Comparison of ENCODE assay signal across 6 cellular contexts in the genomic region with DNA sequence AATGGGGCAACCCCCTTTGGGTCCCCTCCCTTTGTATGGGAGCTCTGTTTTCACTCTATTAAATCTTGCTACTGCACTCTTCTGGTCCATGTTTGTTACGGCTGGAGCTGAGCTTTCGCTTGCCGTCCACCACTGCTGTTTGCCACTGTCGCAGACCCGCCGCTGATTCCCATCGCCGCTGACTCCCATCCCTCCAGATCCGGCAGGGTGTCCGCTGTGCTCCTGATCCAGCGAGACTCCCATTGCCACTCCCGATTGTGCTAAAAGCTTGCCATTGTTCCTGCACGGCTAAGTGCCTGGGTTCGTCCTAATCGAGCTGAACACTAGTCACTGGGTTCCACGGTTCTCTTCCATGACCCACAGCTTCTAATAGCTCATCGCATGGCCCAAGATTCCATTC.
DNase-seq lines count a peak whose midpoint lies in the region; ATAC-seq and TF ChIP-seq lines count a peak whose summit lies in the region.
"Not testable (repeated sequence)": the region's sequence is repeated elsewhere in the genome, so short reads cannot be mapped to it uniquely, and the experiment has no call there.

No MANE protein-coding gene starts in this region.

- DNase-seq in H9; endothelial cell (ENCODE audit: low spot score); neural crest cell (ENCODE audit: low read depth, low spot score): not testable (repeated sequence)

- H2BK120ac ChIP-seq in H9 (ENCODE audit: low read depth, low read length, poor library complexity, severe bottlenecking) = not testable (repeated sequence)

- peaks cover 3 to 13% (median 8%) of the 10 kb centered on the region in 3 experiments; a peak in 4 of 7 replicates for H3K36me3 Mint-ChIP-seq in H9 (ENCODE audit: insufficient read depth in 1 of 3, low read depth in 3 of 3)
- H3K36me3 Mint-ChIP-seq in activated T-helper 17 cell treated with anti-CD3 and anti-CD28 coated beads, Interleukin-2, amount 50 U/mL, for 72 hours (ENCODE audit: low read depth); endothelial cell (ENCODE audit: low read depth, unreplicated experiment); neural crest cell (ENCODE audit: low read depth): not testable (repeated sequence)
- peaks cover 25% of the 10 kb centered on the region for H3K36me3 Mint-ChIP-seq in brain

- not testable (repeated sequence) for H3T11ph ChIP-seq in H9 (ENCODE audit: low read length)

- H2BK20ac ChIP-seq in H9 (ENCODE audit: low read depth, low read length, poor library complexity, severe bottlenecking) = not testable (repeated sequence)

- H3K9me3 ChIP-seq in H9 (ENCODE audit: control insufficient read depth, low read depth, low read length) = not testable (repeated sequence)

- not testable (repeated sequence) for H4K8ac ChIP-seq in H9 (replicated peaks; ENCODE audit: insufficient read length, low read depth, low read length)

- H2BK15ac ChIP-seq in H9 (ENCODE audit: low read depth, low read length) = not testable (repeated sequence)

- TF ChIP-seq CTCF in H9 (conservative IDR thresholded peaks at IDR 0.05); VCaP (conservative IDR thresholded peaks at IDR 0.05); brain (conservative IDR thresholded peaks at IDR 0.05); endothelial cell (IDR thresholded peaks at IDR 0.05; ENCODE audit: unreplicated experiment); neural crest cell (conservative IDR thresholded peaks at IDR 0.05): not testable (repeated sequence)

- ATAC-seq in activated T-helper 17 cell treated with anti-CD3 and anti-CD28 coated beads, Interleukin-2, amount 50 U/mL, for 72 hours (replicated peaks) = not testable (repeated sequence)

- H3K79me2 ChIP-seq in H9 (ENCODE audit: insufficient read depth, low read length) = not testable (repeated sequence)

- H3K27me3 ChIP-seq in H9 (ENCODE audit: insufficient read depth, low read length) = not testable (repeated sequence)

- not testable (repeated sequence) for H3K4ac ChIP-seq in H9 (ENCODE audit: low read depth, low read length)

- not testable (repeated sequence) for H3K23ac ChIP-seq in H9 (ENCODE audit: insufficient read length, low read depth, low read length)

- H3K4me1 Mint-ChIP-seq in H9 = peaks cover 30 to 35% of the 10 kb centered on the region in 2 experiments
- H3K4me1 Mint-ChIP-seq in activated T-helper 17 cell treated with anti-CD3 and anti-CD28 coated beads, Interleukin-2, amount 50 U/mL, for 72 hours = not testable (repeated sequence)
- peaks cover 54% of the 10 kb centered on the region for H3K4me1 Mint-ChIP-seq in brain
- peaks cover 33% of the 10 kb centered on the region for H3K4me1 Mint-ChIP-seq in endothelial cell (ENCODE audit: unreplicated experiment)
- peaks cover 42% of the 10 kb centered on the region for H3K4me1 Mint-ChIP-seq in neural crest cell

- H3K4me1 ChIP-seq in H9 (ENCODE audit: insufficient read depth, low read length) = not testable (repeated sequence)

- H3K27me3 Mint-ChIP-seq in H9 (ENCODE audit: low read depth); activated T-helper 17 cell treated with anti-CD3 and anti-CD28 coated beads, Interleukin-2, amount 50 U/mL, for 72 hours; brain; endothelial cell (ENCODE audit: unreplicated experiment); neural crest cell (ENCODE audit: low read depth): not testable (repeated sequence)

- not testable (repeated sequence) for H3K9ac ChIP-seq in H9 (ENCODE audit: extremely low read depth, insufficient read length, low read length)

- H3K4me2 ChIP-seq in H9 (ENCODE audit: insufficient read depth, insufficient read length, low read length) = not testable (repeated sequence)

- not testable (repeated sequence) for H4K91ac ChIP-seq in H9 (ENCODE audit: insufficient read length, low read depth, low read length)

- H3K23me2 ChIP-seq in H9 (ENCODE audit: insufficient read length, low read depth, low read length, poor library complexity, severe bottlenecking) = not testable (repeated sequence)

- not testable (repeated sequence) for H4K20me1 ChIP-seq in H9 (ENCODE audit: control insufficient read depth, insufficient read depth, insufficient read length)

- not testable (repeated sequence) for H3K27ac ChIP-seq in H9 (ENCODE audit: insufficient read length, low read depth, low read length)
- H3K27ac ChIP-seq in VCaP = peak overlapping the region; percentile 99

- H2BK5ac ChIP-seq in H9 (ENCODE audit: insufficient read length, low read length) = not testable (repeated sequence)

- WGBS in H9 (ENCODE audit: extremely low coverage, insufficient read length, low lambda C conversion rate) = no CpG with 5 or more reads among the region's 17 CpGs

- not testable (repeated sequence) for H3K56ac ChIP-seq in H9 (ENCODE audit: insufficient read length, low read depth, low read length)

- H3K4me3 Mint-ChIP-seq in H9; activated T-helper 17 cell treated with anti-CD3 and anti-CD28 coated beads, Interleukin-2, amount 50 U/mL, for 72 hours; brain; neural crest cell: not testable (repeated sequence)
- H3K4me3 Mint-ChIP-seq in endothelial cell (ENCODE audit: unreplicated experiment) = peak overlapping the region; percentile 7

- H3K14ac ChIP-seq in H9 (ENCODE audit: insufficient read depth, low read length) = not testable (repeated sequence)

- H2AK5ac ChIP-seq in H9 (ENCODE audit: insufficient read length, low read length) = not testable (repeated sequence)

- H2BK12ac ChIP-seq in H9 (ENCODE audit: insufficient read length, low read depth, low read length) = not testable (repeated sequence)

- not testable (repeated sequence) for H3K9me3 Mint-ChIP-seq in H9; activated T-helper 17 cell treated with anti-CD3 and anti-CD28 coated beads, Interleukin-2, amount 50 U/mL, for 72 hours; brain; endothelial cell (ENCODE audit: unreplicated experiment); neural crest cell

- H4K5ac ChIP-seq in H9 (ENCODE audit: insufficient read length, low read depth, low read length) = not testable (repeated sequence)

- H3K27ac Mint-ChIP-seq in H9 (peak overlapping the region in 2 of 3 experiments; percentile 6 to 62; a peak in 4 of 7 replicates), brain (peak overlapping the region in 3 of 5 experiments; percentile 19 to 49 (median 29)), neural crest cell (ENCODE audit: unreplicated experiment) (peak overlapping the region; percentile 87)
- H3K27ac Mint-ChIP-seq in activated T-helper 17 cell treated with anti-CD3 and anti-CD28 coated beads, Interleukin-2, amount 50 U/mL, for 72 hours = peak overlapping the region; percentile 13
- H3K27ac Mint-ChIP-seq in endothelial cell (ENCODE audit: unreplicated experiment) = not testable (repeated sequence)

- not testable (repeated sequence) for H3K18ac ChIP-seq in H9 (ENCODE audit: insufficient read length, low read depth, low read length)

- not testable (repeated sequence) for H2AFZ ChIP-seq in H9 (ENCODE audit: low read length)

- not testable (repeated sequence) for H3K79me1 ChIP-seq in H9 (ENCODE audit: insufficient read depth, low read depth, low read length, poor library complexity, severe bottlenecking)
